In genomic region chr2:217900010-217900779, GRCh38 we compare ENCODE assay signal across 10 cellular contexts.
DNase-seq lines count a peak whose midpoint lies in the region; ATAC-seq and TF ChIP-seq lines count a peak whose summit lies in the region.
"Had no signal": no experiment of that assay in that cellular context is flagged by ENCODE, and none has a peak within 500 bp of the region (broad histone marks: within the 10 kb centered on the region; RNA-seq: fewer than 3 reads in every experiment).

No MANE protein-coding gene starts in this region.

- no peak overlapping the region for H3K27ac Mint-ChIP-seq in activated T-helper 1 cell treated with anti-CD3 and anti-CD28 coated beads, Interleukin-12 subunit alpha, Interleukin-12 subunit beta, Interleukin-2, Interleukin-4 antibody, amounts not matched to agents 30 ng/mL and 10 ng/mL and 1 ng/mL, durations not matched to agents 14 hours and 24 hours and 36 hours

- 72 to 75% methylated on average over 16 of the region's 16 CpGs for WGBS in GM23248 (ENCODE audit: low coverage in 1 of 2, low lambda C conversion rate in 2 of 2, missing lambda C conversion rate in 2 of 2), 2 experiments
- 46 to 49% methylated on average over 16 of the region's 16 CpGs for WGBS in esophagus, 2 donors
- WGBS in spleen, 5 donors = 60 to 85% (median 74%) methylated on average over 16 of the region's 16 CpGs

- H3K4me1 ChIP-seq in GM23248 (ENCODE audit: insufficient read depth) = peaks cover 43% of the 10 kb centered on the region
- peaks cover 8 to 49% of the 10 kb centered on the region in 2 donors for H3K4me1 ChIP-seq in esophagus (ENCODE audit: control insufficient read depth in 2 of 2, insufficient read depth in 2 of 2, low read length in 1 of 2)
- H3K4me1 ChIP-seq in spleen = peaks cover 37 to 97% (median 69%) of the 10 kb centered on the region in 6 donors

- H3K9ac ChIP-seq in GM23248 = no peak overlapping the region

- TF ChIP-seq POLR2A in spleen (IDR thresholded peaks at IDR 0.05) = no peak

- H4K20me1 ChIP-seq in GM23248 (ENCODE audit: insufficient read depth) = no peaks in the 10 kb centered on the region

- H3F3A ChIP-seq in GM23248 (ENCODE audit: insufficient read depth) = peaks cover 68% of the 10 kb centered on the region

- TF ChIP-seq CTCF in spleen (IDR thresholded peaks at IDR 0.05 in 8 of 11, conservative IDR thresholded peaks at IDR 0.05 in 3 of 11) = no peak

- H3K36me3 Mint-ChIP-seq in activated T-helper 1 cell treated with anti-CD3 and anti-CD28 coated beads, Interleukin-12 subunit alpha, Interleukin-12 subunit beta, Interleukin-2, Interleukin-4 antibody, amounts not matched to agents 30 ng/mL and 10 ng/mL and 1 ng/mL, durations not matched to agents 14 hours and 24 hours and 36 hours (ENCODE audit: low read depth) = no peaks in the 10 kb centered on the region

- H3K9me3 ChIP-seq in GM23248 (ENCODE audit: low read depth) = no peaks in the 10 kb centered on the region
- no peaks in the 10 kb centered on the region for H3K9me3 ChIP-seq in esophagus (ENCODE audit: control insufficient read depth in 2 of 2, insufficient read depth in 1 of 2, low read depth in 1 of 2, low read length in 1 of 2)
- no peaks in the 10 kb centered on the region for H3K9me3 ChIP-seq in spleen

- H3K36me3 ChIP-seq in GM23248 (ENCODE audit: low read depth) = peaks cover 33% of the 10 kb centered on the region
- H3K36me3 ChIP-seq in esophagus (ENCODE audit: control insufficient read depth in 2 of 2, insufficient read depth in 2 of 2, low read length in 1 of 2) = peaks cover 0 to 7% of the 10 kb centered on the region in 2 donors
- peaks cover 0 to 79% (median 9%) of the 10 kb centered on the region in 6 donors for H3K36me3 ChIP-seq in spleen

- no peaks in the 10 kb centered on the region for H3K9me2 ChIP-seq in GM23248 (ENCODE audit: insufficient read depth)

- in situ Hi-C loops in GM23248 (cut with MboI) = no loop called here

- H3K4me2 ChIP-seq in GM23248 (ENCODE audit: unreplicated experiment) = no peak overlapping the region

- intact Hi-C loops in spleen (cut with DNase I; ENCODE audit: low total_unique reads) = no loop called here
- intact Hi-C loops in activated T-helper 1 cell treated with anti-CD3 and anti-CD28 coated beads, Interleukin-12 subunit alpha, Interleukin-12 subunit beta, Interleukin-2, Interleukin-4 antibody, amounts not matched to agents 30 ng/mL and 10 ng/mL and 1 ng/mL, durations not matched to agents 14 hours and 24 hours and 36 hours (cut with micrococcal nuclease) = no loop called here

- H3K79me2 ChIP-seq in GM23248 (ENCODE audit: insufficient read depth) = peaks cover 87% of the 10 kb centered on the region

- H3K4me3 ChIP-seq in GM23248 = no peak overlapping the region
- H3K4me3 ChIP-seq in esophagus (ENCODE audit: low read depth in 1 of 2, low read length in 2 of 2) = no peak overlapping the region
- H3K4me3 ChIP-seq in spleen = no peak overlapping the region

- H3K27me3 ChIP-seq in GM23248 (replicated peaks; ENCODE audit: insufficient read depth) = no peaks in the 10 kb centered on the region
- no peaks in the 10 kb centered on the region for H3K27me3 ChIP-seq in esophagus (ENCODE audit: control insufficient read depth in 1 of 2, insufficient read depth in 2 of 2, low read length in 2 of 2)
- peaks cover 0 to 7% (median 0%) of the 10 kb centered on the region in 7 donors for H3K27me3 ChIP-seq in spleen (replicated peaks in 1 of 7)

- H3K4me1 Mint-ChIP-seq in activated T-helper 1 cell treated with anti-CD3 and anti-CD28 coated beads, Interleukin-12 subunit alpha, Interleukin-12 subunit beta, Interleukin-2, Interleukin-4 antibody, amounts not matched to agents 30 ng/mL and 10 ng/mL and 1 ng/mL, durations not matched to agents 14 hours and 24 hours and 36 hours (ENCODE audit: low read depth) = no peaks in the 10 kb centered on the region

- H2AFZ ChIP-seq in GM23248 = no peak overlapping the region

- peak; percentile 27 for DNase-seq in GM23248
- peak; percentile 75 for DNase-seq in NCI-H510A treated with DMSO at 0.1 percent for 48 hours (lab: John Stamatoyannopoulos, UW)
- no peak for DNase-seq in spleen
- DNase-seq in effector CD8-positive, alpha-beta T cell (lab: John Stamatoyannopoulos, UW) = no peak
- no peak for DNase-seq in OCI-M1 (lab: John Stamatoyannopoulos, UW)
- DNase-seq in activated T-helper 1 cell treated with anti-CD3 and anti-CD28 coated beads, Interleukin-12 subunit alpha, Interleukin-12 subunit beta, Interleukin-2, Interleukin-4 antibody, amounts not matched to agents 30 ng/mL and 10 ng/mL and 1 ng/mL, durations not matched to agents 14 hours and 24 hours and 36 hours (ENCODE audit: low spot score) = no peak
- DNase-seq: activated T-cell treated with anti-CD3 and anti-CD28 coated beads, Interleukin-2, amount 50 U/mL, for 4 hours; effector memory CD4-positive, alpha-beta T cell had no signal

- no peak overlapping the region for H3K4me3 Mint-ChIP-seq in activated T-helper 1 cell treated with anti-CD3 and anti-CD28 coated beads, Interleukin-12 subunit alpha, Interleukin-12 subunit beta, Interleukin-2, Interleukin-4 antibody, amounts not matched to agents 30 ng/mL and 10 ng/mL and 1 ng/mL, durations not matched to agents 14 hours and 24 hours and 36 hours
- H3K4me3 Mint-ChIP-seq: activated T-cell treated with anti-CD3 and anti-CD28 coated beads, Interleukin-2, amount 50 U/mL, for 4 hours had no signal

- H3K9me3 Mint-ChIP-seq in activated T-helper 1 cell treated with anti-CD3 and anti-CD28 coated beads, Interleukin-12 subunit alpha, Interleukin-12 subunit beta, Interleukin-2, Interleukin-4 antibody, amounts not matched to agents 30 ng/mL and 10 ng/mL and 1 ng/mL, durations not matched to agents 14 hours and 24 hours and 36 hours = no peaks in the 10 kb centered on the region
- H3K9me3 Mint-ChIP-seq: activated T-cell treated with anti-CD3 and anti-CD28 coated beads, Interleukin-2, amount 50 U/mL, for 4 hours had no signal

- ATAC-seq in HG02981 (IDR thresholded peaks at IDR 0.05; ENCODE audit: unreplicated experiment) = no peak
- ATAC-seq: activated T-cell treated with anti-CD3 and anti-CD28 coated beads, Interleukin-2, amount 50 U/mL, for 4 hours had no signal

- H3K27ac ChIP-seq in GM23248 = no peak overlapping the region
- H3K27ac ChIP-seq in esophagus (ENCODE audit: low read depth in 2 of 2, low read length in 1 of 2) = peak overlapping the region; percentile 79 to 95
- H3K27ac ChIP-seq in spleen = peak overlapping the region in 5 of 8 donors; percentile 1 to 85 (median 80)

- H3K27me3 Mint-ChIP-seq in activated T-helper 1 cell treated with anti-CD3 and anti-CD28 coated beads, Interleukin-12 subunit alpha, Interleukin-12 subunit beta, Interleukin-2, Interleukin-4 antibody, amounts not matched to agents 30 ng/mL and 10 ng/mL and 1 ng/mL, durations not matched to agents 14 hours and 24 hours and 36 hours (ENCODE audit: insufficient read depth) = peaks cover 11% of the 10 kb centered on the region

Comparison
In these comparisons a context has a peak if more than half of its experiments do, and no peak if none do; other contexts are left out.
1. DNase-seq: peak in GM23248 (single experiment) and NCI-H510A treated with DMSO at 0.1 percent for 48 hours (single experiment); none in spleen (single experiment), effector CD8-positive, alpha-beta T cell (single experiment), OCI-M1 (single experiment) and activated T-helper 1 cell treated with anti-CD3 and anti-CD28 coated beads, Interleukin-12 subunit alpha, Interleukin-12 subunit beta, Interleukin-2, Interleukin-4 antibody, amounts not matched to agents 30 ng/mL and 10 ng/mL and 1 ng/mL, durations not matched to agents 14 hours and 24 hours and 36 hours (single experiment).